1 cellular context compared by ENCODE assay signal in genomic region chr11:122850076-122850631, GRCh38.
TF ChIP-seq lines count a peak whose summit lies in the region.

No MANE protein-coding gene starts in this region.

TF ChIP-seq in GM12878, 131 proteins besides CTCF, POLR2A, EP300 and RAD21 (continues in another document):
- TF ChIP-seq DPF2 (IDR thresholded peaks at IDR 0.05), result peak; percentile 64; the same call in 1 of the 2 replicates
- TF ChIP-seq ZNF24 (IDR thresholded peaks at IDR 0.05), result no peak
- peak; percentile 74 to 81; a peak in 3 of 4 replicates for TF ChIP-seq IKZF2 (IDR thresholded peaks at IDR 0.05)
- TF ChIP-seq MTA2 (IDR thresholded peaks at IDR 0.05; ENCODE audit: low read depth), result peak; percentile 61
- TF ChIP-seq LARP7 (IDR thresholded peaks at IDR 0.05), result no peak
- peak; percentile 32; the same call in 1 of the 2 replicates for TF ChIP-seq NBN (IDR thresholded peaks at IDR 0.05)
- TF ChIP-seq CREB1 (IDR thresholded peaks at IDR 0.05; ENCODE audit: low read depth), result no peak
- no peak for TF ChIP-seq POLR2AphosphoS5 (IDR thresholded peaks at IDR 0.05; ENCODE audit: low read length)
- no peak for TF ChIP-seq ZBED1 (IDR thresholded peaks at IDR 0.05; ENCODE audit: borderline replicate concordance)
- TF ChIP-seq CREM (IDR thresholded peaks at IDR 0.05; ENCODE audit: low read depth), result no peak
- no peak for TF ChIP-seq RBBP5 (conservative IDR thresholded peaks at IDR 0.05)
- no peak for TF ChIP-seq CHD4 (IDR thresholded peaks at IDR 0.05)
- no peak for TF ChIP-seq USF1 (IDR thresholded peaks at IDR 0.05; ENCODE audit: borderline replicate concordance, extremely low read length, insufficient read depth, low read depth, low read length)
- TF ChIP-seq, protein P1, sequence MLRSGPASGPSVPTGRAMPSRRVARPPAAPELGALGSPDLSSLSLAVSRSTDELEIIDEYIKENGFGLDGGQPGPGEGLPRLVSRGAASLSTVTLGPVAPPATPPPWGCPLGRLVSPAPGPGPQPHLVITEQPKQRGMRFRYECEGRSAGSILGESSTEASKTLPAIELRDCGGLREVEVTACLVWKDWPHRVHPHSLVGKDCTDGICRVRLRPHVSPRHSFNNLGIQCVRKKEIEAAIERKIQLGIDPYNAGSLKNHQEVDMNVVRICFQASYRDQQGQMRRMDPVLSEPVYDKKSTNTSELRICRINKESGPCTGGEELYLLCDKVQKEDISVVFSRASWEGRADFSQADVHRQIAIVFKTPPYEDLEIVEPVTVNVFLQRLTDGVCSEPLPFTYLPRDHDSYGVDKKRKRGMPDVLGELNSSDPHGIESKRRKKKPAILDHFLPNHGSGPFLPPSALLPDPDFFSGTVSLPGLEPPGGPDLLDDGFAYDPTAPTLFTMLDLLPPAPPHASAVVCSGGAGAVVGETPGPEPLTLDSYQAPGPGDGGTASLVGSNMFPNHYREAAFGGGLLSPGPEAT (IDR thresholded peaks at IDR 0.05; ENCODE audit: low read depth), result peak; percentile 69
- no peak for TF ChIP-seq STAT3 (IDR thresholded peaks at IDR 0.05; ENCODE audit: low read depth, low read length)
- no peak for TF ChIP-seq PAX5 (IDR thresholded peaks at IDR 0.05; ENCODE audit: borderline replicate concordance, low read depth, low read length)
- TF ChIP-seq SPI1 (IDR thresholded peaks at IDR 0.05; ENCODE audit: borderline replicate concordance, insufficient read depth, low read depth, low read length), result no peak
- TF ChIP-seq PML (IDR thresholded peaks at IDR 0.05; ENCODE audit: low read length), result no peak
- no peak for TF ChIP-seq ELK1 (IDR thresholded peaks at IDR 0.05; ENCODE audit: low read depth, low read length)
- no peak for TF ChIP-seq BCL11A (IDR thresholded peaks at IDR 0.05; ENCODE audit: low read depth, low read length)
- peak; percentile 31; the same call in 1 of the 2 replicates for TF ChIP-seq NFIC (IDR thresholded peaks at IDR 0.05; ENCODE audit: low read depth, low read length)
- TF ChIP-seq BHLHE40 (IDR thresholded peaks at IDR 0.05; ENCODE audit: borderline replicate concordance in 1 of 2, low read depth in 2 of 2, low read length in 1 of 2), result peak in 1 of 2 experiments; percentile 34; a peak in 1 of 4 replicates
- TF ChIP-seq HCFC1 (IDR thresholded peaks at IDR 0.05; ENCODE audit: low read length), result no peak
- no peak for TF ChIP-seq NR2C2 (IDR thresholded peaks at IDR 0.05; ENCODE audit: borderline replicate concordance, control insufficient read depth, insufficient read length, low read depth)
- TF ChIP-seq, protein P2, sequence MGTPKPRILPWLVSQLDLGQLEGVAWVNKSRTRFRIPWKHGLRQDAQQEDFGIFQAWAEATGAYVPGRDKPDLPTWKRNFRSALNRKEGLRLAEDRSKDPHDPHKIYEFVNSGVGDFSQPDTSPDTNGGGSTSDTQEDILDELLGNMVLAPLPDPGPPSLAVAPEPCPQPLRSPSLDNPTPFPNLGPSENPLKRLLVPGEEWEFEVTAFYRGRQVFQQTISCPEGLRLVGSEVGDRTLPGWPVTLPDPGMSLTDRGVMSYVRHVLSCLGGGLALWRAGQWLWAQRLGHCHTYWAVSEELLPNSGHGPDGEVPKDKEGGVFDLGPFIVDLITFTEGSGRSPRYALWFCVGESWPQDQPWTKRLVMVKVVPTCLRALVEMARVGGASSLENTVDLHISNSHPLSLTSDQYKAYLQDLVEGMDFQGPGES (IDR thresholded peaks at IDR 0.05), result no peak
- TF ChIP-seq ZSCAN29 (IDR thresholded peaks at IDR 0.05), result no peak
- TF ChIP-seq NR2C1 (IDR thresholded peaks at IDR 0.05), result no peak
- TF ChIP-seq, protein P3, sequence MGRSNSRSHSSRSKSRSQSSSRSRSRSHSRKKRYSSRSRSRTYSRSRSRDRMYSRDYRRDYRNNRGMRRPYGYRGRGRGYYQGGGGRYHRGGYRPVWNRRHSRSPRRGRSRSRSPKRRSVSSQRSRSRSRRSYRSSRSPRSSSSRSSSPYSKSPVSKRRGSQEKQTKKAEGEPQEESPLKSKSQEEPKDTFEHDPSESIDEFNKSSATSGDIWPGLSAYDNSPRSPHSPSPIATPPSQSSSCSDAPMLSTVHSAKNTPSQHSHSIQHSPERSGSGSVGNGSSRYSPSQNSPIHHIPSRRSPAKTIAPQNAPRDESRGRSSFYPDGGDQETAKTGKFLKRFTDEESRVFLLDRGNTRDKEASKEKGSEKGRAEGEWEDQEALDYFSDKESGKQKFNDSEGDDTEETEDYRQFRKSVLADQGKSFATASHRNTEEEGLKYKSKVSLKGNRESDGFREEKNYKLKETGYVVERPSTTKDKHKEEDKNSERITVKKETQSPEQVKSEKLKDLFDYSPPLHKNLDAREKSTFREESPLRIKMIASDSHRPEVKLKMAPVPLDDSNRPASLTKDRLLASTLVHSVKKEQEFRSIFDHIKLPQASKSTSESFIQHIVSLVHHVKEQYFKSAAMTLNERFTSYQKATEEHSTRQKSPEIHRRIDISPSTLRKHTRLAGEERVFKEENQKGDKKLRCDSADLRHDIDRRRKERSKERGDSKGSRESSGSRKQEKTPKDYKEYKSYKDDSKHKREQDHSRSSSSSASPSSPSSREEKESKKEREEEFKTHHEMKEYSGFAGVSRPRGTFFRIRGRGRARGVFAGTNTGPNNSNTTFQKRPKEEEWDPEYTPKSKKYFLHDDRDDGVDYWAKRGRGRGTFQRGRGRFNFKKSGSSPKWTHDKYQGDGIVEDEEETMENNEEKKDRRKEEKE (IDR thresholded peaks at IDR 0.05), result no peak
- no peak for TF ChIP-seq SRF (IDR thresholded peaks at IDR 0.05; ENCODE audit: low read depth in 2 of 2, low read length in 2 of 2)
- TF ChIP-seq ZNF622 (IDR thresholded peaks at IDR 0.05), result no peak
- no peak for TF ChIP-seq JUND (IDR thresholded peaks at IDR 0.05; ENCODE audit: low read depth, low read length)
- TF ChIP-seq SIX5 (IDR thresholded peaks at IDR 0.05; ENCODE audit: low read depth, low read length, severe bottlenecking), result no peak
- 0 out of 2 replicates have a peak, but pooled peaks have one; percentile 45 for TF ChIP-seq YY1 (IDR thresholded peaks at IDR 0.05; ENCODE audit: low read depth, low read length)
- no peak for TF ChIP-seq YBX1 (IDR thresholded peaks at IDR 0.05)
- no peak for TF ChIP-seq TARDBP (IDR thresholded peaks at IDR 0.05; ENCODE audit: borderline replicate concordance)
- no peak for TF ChIP-seq CEBPB (IDR thresholded peaks at IDR 0.05; ENCODE audit: borderline replicate concordance in 1 of 2, low read depth in 2 of 2, low read length in 2 of 2)
- TF ChIP-seq POU2F2 (IDR thresholded peaks at IDR 0.05; ENCODE audit: borderline replicate concordance, low read depth, low read length), result no peak
- TF ChIP-seq RUNX3 (IDR thresholded peaks at IDR 0.05; ENCODE audit: low read length), result peak; percentile 61; the same call in 1 of the 2 replicates
- TF ChIP-seq MTA3 (IDR thresholded peaks at IDR 0.05; ENCODE audit: borderline replicate concordance, low read length), result no peak
- TF ChIP-seq, protein P4, sequence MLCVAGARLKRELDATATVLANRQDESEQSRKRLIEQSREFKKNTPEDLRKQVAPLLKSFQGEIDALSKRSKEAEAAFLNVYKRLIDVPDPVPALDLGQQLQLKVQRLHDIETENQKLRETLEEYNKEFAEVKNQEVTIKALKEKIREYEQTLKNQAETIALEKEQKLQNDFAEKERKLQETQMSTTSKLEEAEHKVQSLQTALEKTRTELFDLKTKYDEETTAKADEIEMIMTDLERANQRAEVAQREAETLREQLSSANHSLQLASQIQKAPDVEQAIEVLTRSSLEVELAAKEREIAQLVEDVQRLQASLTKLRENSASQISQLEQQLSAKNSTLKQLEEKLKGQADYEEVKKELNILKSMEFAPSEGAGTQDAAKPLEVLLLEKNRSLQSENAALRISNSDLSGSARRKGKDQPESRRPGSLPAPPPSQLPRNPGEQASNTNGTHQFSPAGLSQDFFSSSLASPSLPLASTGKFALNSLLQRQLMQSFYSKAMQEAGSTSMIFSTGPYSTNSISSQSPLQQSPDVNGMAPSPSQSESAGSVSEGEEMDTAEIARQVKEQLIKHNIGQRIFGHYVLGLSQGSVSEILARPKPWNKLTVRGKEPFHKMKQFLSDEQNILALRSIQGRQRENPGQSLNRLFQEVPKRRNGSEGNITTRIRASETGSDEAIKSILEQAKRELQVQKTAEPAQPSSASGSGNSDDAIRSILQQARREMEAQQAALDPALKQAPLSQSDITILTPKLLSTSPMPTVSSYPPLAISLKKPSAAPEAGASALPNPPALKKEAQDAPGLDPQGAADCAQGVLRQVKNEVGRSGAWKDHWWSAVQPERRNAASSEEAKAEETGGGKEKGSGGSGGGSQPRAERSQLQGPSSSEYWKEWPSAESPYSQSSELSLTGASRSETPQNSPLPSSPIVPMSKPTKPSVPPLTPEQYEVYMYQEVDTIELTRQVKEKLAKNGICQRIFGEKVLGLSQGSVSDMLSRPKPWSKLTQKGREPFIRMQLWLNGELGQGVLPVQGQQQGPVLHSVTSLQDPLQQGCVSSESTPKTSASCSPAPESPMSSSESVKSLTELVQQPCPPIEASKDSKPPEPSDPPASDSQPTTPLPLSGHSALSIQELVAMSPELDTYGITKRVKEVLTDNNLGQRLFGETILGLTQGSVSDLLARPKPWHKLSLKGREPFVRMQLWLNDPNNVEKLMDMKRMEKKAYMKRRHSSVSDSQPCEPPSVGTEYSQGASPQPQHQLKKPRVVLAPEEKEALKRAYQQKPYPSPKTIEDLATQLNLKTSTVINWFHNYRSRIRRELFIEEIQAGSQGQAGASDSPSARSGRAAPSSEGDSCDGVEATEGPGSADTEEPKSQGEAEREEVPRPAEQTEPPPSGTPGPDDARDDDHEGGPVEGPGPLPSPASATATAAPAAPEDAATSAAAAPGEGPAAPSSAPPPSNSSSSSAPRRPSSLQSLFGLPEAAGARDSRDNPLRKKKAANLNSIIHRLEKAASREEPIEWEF (IDR thresholded peaks at IDR 0.05; ENCODE audit: insufficient replicate concordance, low read depth, low read length), result no peak
- TF ChIP-seq ATF7 (IDR thresholded peaks at IDR 0.05; ENCODE audit: low read depth), result peak; percentile 33
- TF ChIP-seq RCOR1 (conservative IDR thresholded peaks at IDR 0.05; ENCODE audit: low read depth, low read length), result no peak
- TF ChIP-seq POLR2AphosphoS2 (IDR thresholded peaks at IDR 0.05; ENCODE audit: low read depth, low read length), result no peak
- TF ChIP-seq FOXK2 (IDR thresholded peaks at IDR 0.05), result no peak
- no peak for TF ChIP-seq TCF3 (IDR thresholded peaks at IDR 0.05; ENCODE audit: borderline replicate concordance, insufficient read depth, low read depth, low read length)
- TF ChIP-seq NRF1 (conservative IDR thresholded peaks at IDR 0.05; ENCODE audit: low read depth, low read length), result no peak
- no peak for TF ChIP-seq KLF5 (IDR thresholded peaks at IDR 0.05; ENCODE audit: partially characterized antibody)
- TF ChIP-seq SMAD1 (IDR thresholded peaks at IDR 0.05; ENCODE audit: low read depth, partially characterized antibody), result peak; percentile 49
- no peak for TF ChIP-seq RB1 (IDR thresholded peaks at IDR 0.05; ENCODE audit: borderline replicate concordance)
- no peak for TF ChIP-seq KAT2A (conservative IDR thresholded peaks at IDR 0.05; ENCODE audit: control insufficient read depth, low read depth, low read length)
- TF ChIP-seq BMI1 (IDR thresholded peaks at IDR 0.05; ENCODE audit: borderline replicate concordance), result no peak
- TF ChIP-seq, protein P5, sequence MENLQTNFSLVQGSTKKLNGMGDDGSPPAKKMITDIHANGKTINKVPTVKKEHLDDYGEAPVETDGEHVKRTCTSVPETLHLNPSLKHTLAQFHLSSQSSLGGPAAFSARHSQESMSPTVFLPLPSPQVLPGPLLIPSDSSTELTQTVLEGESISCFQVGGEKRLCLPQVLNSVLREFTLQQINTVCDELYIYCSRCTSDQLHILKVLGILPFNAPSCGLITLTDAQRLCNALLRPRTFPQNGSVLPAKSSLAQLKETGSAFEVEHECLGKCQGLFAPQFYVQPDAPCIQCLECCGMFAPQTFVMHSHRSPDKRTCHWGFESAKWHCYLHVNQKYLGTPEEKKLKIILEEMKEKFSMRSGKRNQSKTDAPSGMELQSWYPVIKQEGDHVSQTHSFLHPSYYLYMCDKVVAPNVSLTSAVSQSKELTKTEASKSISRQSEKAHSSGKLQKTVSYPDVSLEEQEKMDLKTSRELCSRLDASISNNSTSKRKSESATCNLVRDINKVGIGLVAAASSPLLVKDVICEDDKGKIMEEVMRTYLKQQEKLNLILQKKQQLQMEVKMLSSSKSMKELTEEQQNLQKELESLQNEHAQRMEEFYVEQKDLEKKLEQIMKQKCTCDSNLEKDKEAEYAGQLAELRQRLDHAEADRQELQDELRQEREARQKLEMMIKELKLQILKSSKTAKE (IDR thresholded peaks at IDR 0.05; ENCODE audit: low read depth, poor library complexity, severe bottlenecking), result no peak
